9 cellular contexts compared by ENCODE assay signal in the genomic region with DNA sequence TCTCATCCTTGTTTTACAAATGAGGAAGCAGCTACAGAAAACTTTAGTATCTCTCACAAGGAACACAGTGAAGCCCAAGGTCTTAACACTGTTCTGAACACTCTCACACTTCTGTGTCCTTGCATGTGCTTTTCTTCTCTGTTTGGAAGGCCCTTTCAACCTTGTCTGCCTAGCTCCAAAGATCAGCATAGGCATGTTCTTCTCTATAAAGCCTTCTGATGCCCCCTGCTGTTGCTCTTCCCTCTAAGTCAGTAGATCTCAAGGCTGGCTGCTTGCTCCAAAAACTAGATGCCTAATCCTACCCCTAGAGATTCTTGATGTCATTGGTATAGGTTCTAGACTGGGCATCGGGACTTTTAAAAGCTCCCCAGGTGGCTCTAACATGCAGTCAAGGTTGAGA. TPM values are rescaled to one million over a fixed set of nuclear protein-coding genes. Genes with fewer than 3 reads are reported as not detected.
DNase-seq lines count a peak whose midpoint lies in the region; ATAC-seq and TF ChIP-seq lines count a peak whose summit lies in the region.
"Had no signal": no experiment of that assay in that cellular context is flagged by ENCODE, and none has a peak within 500 bp of the region (broad histone marks: within the 10 kb centered on the region; RNA-seq: fewer than 3 reads in every experiment).

No MANE protein-coding gene starts in this region.

- dilution Hi-C loops in mammary epithelial cell (cut with HindIII; ENCODE audit: low sequenced_read_pairs), result loop anchor here (5.0 to 25.0 kb wide), 2 partner anchors 110 to 190 kb away; no protein-coding TSS in a partner anchor

- no peak overlapping the region for H3K9ac ChIP-seq in mammary epithelial cell (ENCODE audit: insufficient read depth, low read length)

- intact Hi-C loops in mammary epithelial cell (cut with micrococcal nuclease), result loop anchor here (1.0 to 5.0 kb wide), 7 partner anchors 119 to 1765 kb away; a partner anchor contains a TSS

- H3K9me3 Mint-ChIP-seq in stimulated activated effector memory CD8-positive, alpha-beta T cell treated with anti-CD3 and anti-CD28 coated beads, Interleukin-12 subunit alpha, Interleukin-12 subunit beta, amount 100 ng/mL, for 72 hours, result no peaks in the 10 kb centered on the region

- H3K4me1 ChIP-seq in RWPE2 (ENCODE audit: insufficient read depth, poor library complexity, severe bottlenecking) (peaks cover 53% of the 10 kb centered on the region), mammary epithelial cell (ENCODE audit: insufficient read depth, low read length) (peaks cover 44% of the 10 kb centered on the region)

- DNase-seq in NCI-H1092 treated with DMSO at 0.1 percent for 48 hours (lab: John Stamatoyannopoulos, UW) (peak; percentile 22), NCI-H1092 (lab: John Stamatoyannopoulos, UW) (no peak), Kasumi-1 (lab: John Stamatoyannopoulos, UW) (peak; percentile 82 to 86), RWPE2 (ENCODE audit: low spot score) (no peak), mammary epithelial cell (peak; percentile 72), kidney glomerular epithelial cell (lab: John Stamatoyannopoulos, UW) (peak; percentile 30)
- DNase-seq in stimulated activated effector memory CD8-positive, alpha-beta T cell treated with anti-CD3 and anti-CD28 coated beads, Interleukin-12 subunit alpha, Interleukin-12 subunit beta, amount 100 ng/mL, for 72 hours (ENCODE audit: low spot score in 2 of 2), result peak; percentile 4 to 56

- TF ChIP-seq CTCF in RWPE2 (IDR thresholded peaks at IDR 0.05; ENCODE audit: poor library complexity, severe bottlenecking) (peak; percentile 39), mammary epithelial cell (conservative IDR thresholded peaks at IDR 0.05 in 1 of 2, IDR thresholded peaks at IDR 0.05 in 1 of 2; ENCODE audit: extremely low read depth in 1 of 2, insufficient read depth in 1 of 2, low read depth in 1 of 2, low read length in 2 of 2) (peak; percentile 55 to 77)

- no TSS peak for BruUV-seq in mammary epithelial cell (replicated peaks; lab: Mats Ljungman, UMichigan)

- H3K4me1 Mint-ChIP-seq in stimulated activated effector memory CD8-positive, alpha-beta T cell treated with anti-CD3 and anti-CD28 coated beads, Interleukin-12 subunit alpha, Interleukin-12 subunit beta, amount 100 ng/mL, for 72 hours, result no peaks in the 10 kb centered on the region

- CTCF ChIA-PET in mammary epithelial cell (lab: Charles Lee; ENCODE audit: low non-redundant PET), result interaction anchor here (0.5 to 1.3 kb wide), 5 partner anchors 94 to 159 kb away, joined by 3 to 6 read pairs (median 4); a partner anchor contains a TSS

- H3K4me2 ChIP-seq in mammary epithelial cell (ENCODE audit: insufficient read depth, low read depth, low read length), result peak overlapping the region; percentile 43

- H3K27me3 ChIP-seq in RWPE2 (ENCODE audit: insufficient read depth, poor library complexity, severe bottlenecking) (no peaks in the 10 kb centered on the region), mammary epithelial cell (ENCODE audit: insufficient read depth, low read length) (no peaks in the 10 kb centered on the region)

- WGBS in mammary epithelial cell (ENCODE audit: low coverage, missing lambda C conversion rate), result 44% methylated on average over 1 of the region's 1 CpG

- H4K20me1 ChIP-seq in mammary epithelial cell (ENCODE audit: insufficient read depth, low read length), result no peaks in the 10 kb centered on the region

- no peak overlapping the region for H2AFZ ChIP-seq in mammary epithelial cell (ENCODE audit: low read depth, low read length)

- no peak overlapping the region for H3K27ac Mint-ChIP-seq in stimulated activated effector memory CD8-positive, alpha-beta T cell treated with anti-CD3 and anti-CD28 coated beads, Interleukin-12 subunit alpha, Interleukin-12 subunit beta, amount 100 ng/mL, for 72 hours

- in situ Hi-C loops in mammary epithelial cell (cut with MboI; ENCODE audit: low sequenced_read_pairs in 2 of 2), result loop anchor here (5.0 to 10.0 kb wide), 4 partner anchors 120 to 210 kb away; a partner anchor contains a TSS

- no peak overlapping the region for H3K4me3 ChIP-seq in RWPE2 (ENCODE audit: severe bottlenecking)
- no peak overlapping the region for H3K4me3 ChIP-seq in mammary epithelial cell (replicated peaks in 1 of 3; ENCODE audit: insufficient read depth in 1 of 3, low read depth in 2 of 3, low read length in 3 of 3)

- H3K27ac ChIP-seq in RWPE2 (ENCODE audit: poor library complexity, severe bottlenecking) (peak overlapping the region; percentile 97), mammary epithelial cell (ENCODE audit: insufficient read depth, low read depth, low read length) (peak overlapping the region; percentile 87)
- H3K27ac ChIP-seq: 22Rv1 had no signal

- H3K79me2 ChIP-seq in mammary epithelial cell (ENCODE audit: insufficient read depth, low read length), result peaks cover 9% of the 10 kb centered on the region

- no peaks in the 10 kb centered on the region for H3K36me3 Mint-ChIP-seq in stimulated activated effector memory CD8-positive, alpha-beta T cell treated with anti-CD3 and anti-CD28 coated beads, Interleukin-12 subunit alpha, Interleukin-12 subunit beta, amount 100 ng/mL, for 72 hours

- H3K36me3 ChIP-seq in RWPE2 (ENCODE audit: low read depth), result no peaks in the 10 kb centered on the region
- H3K36me3 ChIP-seq in mammary epithelial cell (ENCODE audit: insufficient read depth, low read length), result no peaks in the 10 kb centered on the region

- ATAC-seq in GM21576 (IDR thresholded peaks at IDR 0.05; ENCODE audit: unreplicated experiment), result peak; percentile 71
- ATAC-seq in RWPE2 (ENCODE audit: low read depth), result peak; percentile 56
- ATAC-seq in stimulated activated effector memory CD8-positive, alpha-beta T cell treated with anti-CD3 and anti-CD28 coated beads, Interleukin-12 subunit alpha, Interleukin-12 subunit beta, amount 100 ng/mL, for 72 hours, result peak; percentile 82

- H3K9me3 ChIP-seq in RWPE2 (ENCODE audit: severe bottlenecking), result no peaks in the 10 kb centered on the region
- H3K9me3 ChIP-seq in mammary epithelial cell (replicated peaks; ENCODE audit: insufficient read depth, low read length), result no peaks in the 10 kb centered on the region

- no peak overlapping the region for H3K4me3 Mint-ChIP-seq in stimulated activated effector memory CD8-positive, alpha-beta T cell treated with anti-CD3 and anti-CD28 coated beads, Interleukin-12 subunit alpha, Interleukin-12 subunit beta, amount 100 ng/mL, for 72 hours

RNA-seq across cellular contexts. Expression of a gene that starts 5.9 kb away (rescaled TPM):
- total RNA-seq in mammary epithelial cell, result 10 to 100 TPM in 1 of 2 donors, 1 to 10 TPM in 1; 7.2 to 37.9 TPM
- 16.0 TPM for polyA plus RNA-seq in mammary epithelial cell
- 24.3 TPM for polyA minus RNA-seq in mammary epithelial cell

RNA-seq across cellular contexts. Expression of a gene that starts 6.0 kb away (rescaled TPM):
- total RNA-seq in mammary epithelial cell, result under 1 TPM in 1 of 2 donors, not detected in 1; 0.17 TPM
- polyA plus RNA-seq in mammary epithelial cell, result 0.07 TPM
- not detected for polyA minus RNA-seq in mammary epithelial cell

Comparison
In these comparisons a context has a peak if more than half of its experiments do, and no peak if none do; other contexts are left out.
1. DNase-seq: peak in NCI-H1092 treated with DMSO at 0.1 percent for 48 hours (single experiment), Kasumi-1 (2 of 2), mammary epithelial cell (single experiment), kidney glomerular epithelial cell (single experiment) and stimulated activated effector memory CD8-positive, alpha-beta T cell treated with anti-CD3 and anti-CD28 coated beads, Interleukin-12 subunit alpha, Interleukin-12 subunit beta, amount 100 ng/mL, for 72 hours (2 of 2); none in NCI-H1092 (single experiment) and RWPE2 (single experiment).
2. Peak in every context shown above with its lines, with median percentiles within 50 percentile points of each other: ATAC-seq.